In genomic region chr3:49022751-49023171, GRCh38 we compare ENCODE assay signal across 8 cellular contexts. TPM values are rescaled to one million over a fixed set of nuclear protein-coding genes. Genes with fewer than 3 reads are reported as not detected.
DNase-seq lines count a peak whose midpoint lies in the region; ATAC-seq and TF ChIP-seq lines count a peak whose summit lies in the region.

No MANE protein-coding gene starts in this region.

- peak overlapping the region; percentile 96 for H3K4me3 Mint-ChIP-seq in activated naive CD8-positive, alpha-beta T cell treated with anti-CD3 and anti-CD28 coated beads, Interleukin-2, amount 50 U/mL, for 24 hours

- TF ChIP-seq CTCF in AG04450 (IDR thresholded peaks at IDR 0.05; ENCODE audit: low read depth, low read length) (no peak), liver (IDR thresholded peaks at IDR 0.05; ENCODE audit: low read depth, low read length, missing input control) (no peak), upper lobe of left lung (IDR thresholded peaks at IDR 0.05) (no peak)

- TF ChIP-seq POLR2A in upper lobe of left lung (IDR thresholded peaks at IDR 0.05): no peak

- no peaks in the 10 kb centered on the region for H3K27me3 Mint-ChIP-seq in activated naive CD8-positive, alpha-beta T cell treated with anti-CD3 and anti-CD28 coated beads, Interleukin-2, amount 50 U/mL, for 24 hours

- H3K36me3 ChIP-seq in liver (ENCODE audit: control insufficient read depth in 4 of 4, insufficient read depth in 3 of 4, low read depth in 1 of 4, low read length in 3 of 4) (peaks cover 0 to 32% (median 21%) of the 10 kb centered on the region in 4 donors), upper lobe of left lung (peaks cover 13 to 48% (median 36%) of the 10 kb centered on the region in 4 donors)

- peaks cover 56% of the 10 kb centered on the region for H3K36me3 Mint-ChIP-seq in activated naive CD8-positive, alpha-beta T cell treated with anti-CD3 and anti-CD28 coated beads, Interleukin-2, amount 50 U/mL, for 24 hours (ENCODE audit: low read depth)

- H3K27me3 ChIP-seq in AG04450 (ENCODE audit: control insufficient read depth, insufficient read depth, low read length) (no peaks in the 10 kb centered on the region), liver (ENCODE audit: control insufficient read depth in 4 of 4, insufficient read depth in 4 of 4, low read length in 3 of 4) (no peaks in the 10 kb centered on the region), upper lobe of left lung (no peaks in the 10 kb centered on the region)

- POLR2A ChIA-PET in AG04450 (lab: Yijun Ruan, JAX): interaction anchor here (0.7 to 4.1 kb wide), 7 partner anchors 9 to 447 kb away, joined by 3 to 74 read pairs (median 6); partner anchors contain the start of genes DAG1, P4HTM, QRICH1 and USP19

- 33% methylated on average over 11 of the region's 11 CpGs for WGBS in liver
- 33 to 65% methylated on average over 5 to 8 of the region's 11 CpGs for WGBS in upper lobe of left lung, 2 donors

- H3K4me1 Mint-ChIP-seq in activated naive CD8-positive, alpha-beta T cell treated with anti-CD3 and anti-CD28 coated beads, Interleukin-2, amount 50 U/mL, for 24 hours: peaks cover 68% of the 10 kb centered on the region

- DNase-seq in AG04450 (ENCODE audit: low read depth, low spot score): no peak
- DNase-seq in HT-29 (ENCODE audit: low spot score): peak; percentile 40
- DNase-seq in activated naive CD8-positive, alpha-beta T cell treated with anti-CD3 and anti-CD28 coated beads, Interleukin-2, amount 50 U/mL, for 24 hours: no peak
- DNase-seq in upper lobe of left lung: no peak

- H3K4me3 ChIP-seq in AG04450 (ENCODE audit: low read depth, low read length): peak overlapping the region; percentile 98
- H3K4me3 ChIP-seq in liver (ENCODE audit: low read depth in 1 of 3, low read length in 3 of 3): peak overlapping the region; percentile 70 to 95 (median 85)
- peak overlapping the region; percentile 71 to 92 (median 78) for H3K4me3 ChIP-seq in upper lobe of left lung

- H3K9me3 ChIP-seq in AG04450 (ENCODE audit: control insufficient read depth, insufficient read depth, low read length): no peaks in the 10 kb centered on the region; the same call in 1 of the 2 replicates
- no peaks in the 10 kb centered on the region for H3K9me3 ChIP-seq in liver (ENCODE audit: control insufficient read depth in 4 of 4, low read length in 3 of 4)
- no peaks in the 10 kb centered on the region for H3K9me3 ChIP-seq in upper lobe of left lung

- H3K4me1 ChIP-seq in liver (ENCODE audit: control insufficient read depth in 4 of 4, insufficient read depth in 4 of 4, low read length in 3 of 4) (peaks cover 13 to 44% (median 35%) of the 10 kb centered on the region in 4 donors), upper lobe of left lung (peaks cover 32 to 48% (median 36%) of the 10 kb centered on the region in 4 donors)

- H3K9me3 Mint-ChIP-seq in activated naive CD8-positive, alpha-beta T cell treated with anti-CD3 and anti-CD28 coated beads, Interleukin-2, amount 50 U/mL, for 24 hours: no peaks in the 10 kb centered on the region

- no peak for ATAC-seq in activated naive CD8-positive, alpha-beta T cell treated with anti-CD3 and anti-CD28 coated beads, Interleukin-2, amount 50 U/mL, for 24 hours
- ATAC-seq in upper lobe of left lung (ENCODE audit: low FRiP score in 2 of 2) (no peak), HG03439 (IDR thresholded peaks at IDR 0.05; ENCODE audit: unreplicated experiment) (no peak), HG03095 (IDR thresholded peaks at IDR 0.05; ENCODE audit: unreplicated experiment) (no peak), HG03159 (IDR thresholded peaks at IDR 0.05; ENCODE audit: unreplicated experiment) (no peak)

- peak overlapping the region; percentile 86 to 96 for H3K9ac ChIP-seq in liver (ENCODE audit: low read depth in 1 of 2, low read length in 2 of 2)

- CTCF ChIA-PET in AG04450 (lab: Charles Lee): interaction anchor here (0.7 to 3.8 kb wide), 14 partner anchors 9 to 71 kb away, joined by 3 to 24 read pairs (median 6); partner anchors contain the start of genes P4HTM, QRICH1 and WDR6

- H3K27ac Mint-ChIP-seq in activated naive CD8-positive, alpha-beta T cell treated with anti-CD3 and anti-CD28 coated beads, Interleukin-2, amount 50 U/mL, for 24 hours: peak overlapping the region; percentile 92

- H3K27ac ChIP-seq in AG04450 (ENCODE audit: low read depth, low read length): peak overlapping the region; percentile 90
- H3K27ac ChIP-seq in liver (ENCODE audit: low read depth in 1 of 2, low read length in 2 of 2): peak overlapping the region; percentile 97 to 99
- peak overlapping the region; percentile 97 to 100 (median 99) for H3K27ac ChIP-seq in upper lobe of left lung

- no peak for TF ChIP-seq EP300 in upper lobe of left lung (IDR thresholded peaks at IDR 0.05)

- no peak for TF ChIP-seq RAD21 in liver (IDR thresholded peaks at IDR 0.05)

TF ChIP-seq in liver, 16 proteins besides CTCF, POLR2A, EP300 and RAD21 (continues in another document):
- TF ChIP-seq SP1 (IDR thresholded peaks at IDR 0.05): no peak
- TF ChIP-seq EGR1 (IDR thresholded peaks at IDR 0.05; ENCODE audit: low read depth in 2 of 2): no peak
- no peak for TF ChIP-seq MAX (IDR thresholded peaks at IDR 0.05)
- TF ChIP-seq HNF4G (IDR thresholded peaks at IDR 0.05): no peak
- TF ChIP-seq TAF1 (conservative IDR thresholded peaks at IDR 0.05): no peak
- TF ChIP-seq GABPA (IDR thresholded peaks at IDR 0.05 in 1 of 2, conservative IDR thresholded peaks at IDR 0.05 in 1 of 2): no peak
- no peak for TF ChIP-seq HNF4A (conservative IDR thresholded peaks at IDR 0.05)
- TF ChIP-seq YY1 (IDR thresholded peaks at IDR 0.05): no peak
- no peak for TF ChIP-seq RXRA (IDR thresholded peaks at IDR 0.05)
- TF ChIP-seq NR2F2 (IDR thresholded peaks at IDR 0.05): no peak
- TF ChIP-seq REST (IDR thresholded peaks at IDR 0.05): no peak
- TF ChIP-seq FOXA2 (IDR thresholded peaks at IDR 0.05): no peak
- TF ChIP-seq JUND (IDR thresholded peaks at IDR 0.05): no peak
- TF ChIP-seq FOXA1 (IDR thresholded peaks at IDR 0.05): no peak

RNA-seq across cellular contexts. Expression of gene NDUFAF3, which starts 0.8 kb away (rescaled TPM):
- 47.0 and 69.2 TPM in 2 replicates for polyA plus RNA-seq in AG04450 (2011; rRNA removed)
- 49.2 and 70.0 TPM in 2 replicates for polyA minus RNA-seq in AG04450 (2011; rRNA and poly(A)+ RNA removed)
- 254 and 271 TPM in 2 replicates for total RNA-seq in HT-29 (2014; rRNA removed; shearing (Covaris generic))
- total RNA-seq in liver: 10 to 100 TPM; 28.6 to 75.6 TPM
- 100 to 1,000 TPM in 1 of 2 donors, 10 to 100 TPM in 1; 68.4 to 107 TPM for polyA plus RNA-seq in liver
- 100 to 1,000 TPM in 3 of 6 donors, 10 to 100 TPM in 3; 75.4 to 166 (median 101) TPM for total RNA-seq in upper lobe of left lung

RNA-seq across cellular contexts. Expression of gene DALRD3, which starts 4.4 kb away (rescaled TPM):
- 42.4 and 55.6 TPM in 2 replicates for polyA plus RNA-seq in AG04450 (2011; rRNA removed)
- 45.6 and 57.1 TPM in 2 replicates for polyA minus RNA-seq in AG04450 (2011; rRNA and poly(A)+ RNA removed)
- 42.2 and 45.4 TPM in 2 replicates for total RNA-seq in HT-29 (2014; rRNA removed; shearing (Covaris generic))
- total RNA-seq in liver: 10 to 100 TPM in 1 of 2 donors, 1 to 10 TPM in 1; 7.9 to 10.6 TPM
- 1 to 10 TPM; 8.6 to 9.9 TPM for polyA plus RNA-seq in liver
- 10 to 100 TPM; 28.5 to 67.1 (median 35.7) TPM for total RNA-seq in upper lobe of left lung

RNA-seq across cellular contexts. Expression of gene IMPDH2, which starts 6.4 kb away (rescaled TPM):
- polyA plus RNA-seq in AG04450 (2011; rRNA removed): 268 and 284 TPM in 2 replicates
- polyA minus RNA-seq in AG04450 (2011; rRNA and poly(A)+ RNA removed): 378 and 406 TPM in 2 replicates
- total RNA-seq in HT-29 (2014; rRNA removed; shearing (Covaris generic)): 265 and 282 TPM in 2 replicates
- total RNA-seq in liver: 100 to 1,000 TPM in 1 of 2 donors, 10 to 100 TPM in 1; 33.6 to 182 TPM
- 10 to 100 TPM; 20.9 to 45.8 TPM for polyA plus RNA-seq in liver
- 100 to 1,000 TPM in 3 of 6 donors, 10 to 100 TPM in 3; 67.1 to 142 (median 97.3) TPM for total RNA-seq in upper lobe of left lung

RNA-seq across cellular contexts. Expression of gene WDR6, which starts 15.6 kb away (rescaled TPM):
- polyA plus RNA-seq in AG04450 (2011; rRNA removed): 101 and 117 TPM in 2 replicates
- polyA minus RNA-seq in AG04450 (2011; rRNA and poly(A)+ RNA removed): 106 and 161 TPM in 2 replicates
- total RNA-seq in HT-29 (2014; rRNA removed; shearing (Covaris generic)): 82.3 and 87.1 TPM in 2 replicates
- total RNA-seq in liver: 10 to 100 TPM; 43.9 to 50.9 TPM
- 10 to 100 TPM; 29.4 to 50.1 TPM for polyA plus RNA-seq in liver
- 100 to 1,000 TPM; 100 to 279 (median 123) TPM for total RNA-seq in upper lobe of left lung

RNA-seq across cellular contexts. Expression of gene P4HTM, which starts 32.7 kb away (rescaled TPM):
- 18.2 and 22.5 TPM in 2 replicates for polyA plus RNA-seq in AG04450 (2011; rRNA removed)
- 24.2 and 25.8 TPM in 2 replicates for polyA minus RNA-seq in AG04450 (2011; rRNA and poly(A)+ RNA removed)
- 61.2 and 67.7 TPM in 2 replicates for total RNA-seq in HT-29 (2014; rRNA removed; shearing (Covaris generic))
- 10 to 100 TPM in 1 of 2 donors, 1 to 10 TPM in 1; 10.0 to 12.8 TPM for total RNA-seq in liver
- 10 to 100 TPM; 11.0 to 16.2 TPM for polyA plus RNA-seq in liver
- 100 to 1,000 TPM in 1 of 6 donors, 10 to 100 TPM in 5; 44.2 to 184 (median 69.9) TPM for total RNA-seq in upper lobe of left lung
